In the genomic region with DNA sequence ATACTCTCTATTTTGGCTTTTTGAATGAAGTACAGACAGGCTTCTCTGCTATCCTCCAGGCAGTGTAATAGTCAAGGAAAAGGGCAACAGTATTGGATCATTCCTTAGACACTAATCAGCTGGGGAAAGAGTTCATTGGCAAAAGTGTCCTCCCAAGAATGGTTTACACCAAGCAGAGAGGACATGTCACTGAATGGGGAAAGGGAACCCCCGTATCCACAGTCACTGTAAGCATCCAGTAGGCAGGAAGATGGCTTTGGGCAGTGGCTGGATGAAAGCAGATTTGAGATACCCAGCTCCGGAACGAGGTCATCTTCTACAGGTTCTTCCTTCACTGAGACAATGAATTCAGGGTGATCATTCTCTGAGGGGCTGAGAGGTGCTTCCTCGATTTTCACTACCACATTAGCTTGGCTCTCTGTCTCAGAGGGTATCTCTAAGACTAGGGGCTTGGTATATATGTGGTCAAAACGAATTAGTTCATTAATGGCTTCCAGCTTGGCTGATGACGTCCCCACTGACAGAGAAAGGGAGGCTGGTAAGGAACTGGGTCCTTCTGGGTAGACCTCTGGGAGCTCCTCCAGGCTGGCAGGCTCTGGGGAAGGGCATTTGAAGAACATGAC, we compare ENCODE assay signal across 14 cellular contexts. TPM values are rescaled to one million over a fixed set of nuclear protein-coding genes. Genes with fewer than 3 reads are reported as not detected.
DNase-seq lines count a peak whose midpoint lies in the region; ATAC-seq and TF ChIP-seq lines count a peak whose summit lies in the region.
"Had no signal": no experiment of that assay in that cellular context is flagged by ENCODE, and none has a peak within 500 bp of the region (broad histone marks: within the 10 kb centered on the region; RNA-seq: fewer than 3 reads in every experiment).

No MANE protein-coding gene starts in this region.

- H3K36me3 ChIP-seq in BLaER1 treated with 17β-estradiol and CSF1 and Interleukin-3, amounts not matched to agents 10 nM and 100 nM = peaks cover 58 to 74% (median 63%) of the 10 kb centered on the region in 11 experiments

- no peak overlapping the region for H3K4me3 Mint-ChIP-seq in activated naive CD8-positive, alpha-beta T cell treated with anti-CD3 and anti-CD28 coated beads for 36 hours
- H3K4me3 Mint-ChIP-seq in naive thymus-derived CD8-positive, alpha-beta T cell = peak overlapping the region in 3 of 10 donors; percentile 26 to 45 (median 36)
- H3K4me3 Mint-ChIP-seq: mesothelial cell of epicardium had no signal

- ATAC-seq in naive thymus-derived CD8-positive, alpha-beta T cell = no peak
- no peak for ATAC-seq in HG03439 (IDR thresholded peaks at IDR 0.05; ENCODE audit: unreplicated experiment)
- ATAC-seq: Right ventricle myocardium inferior; stimulated activated naive CD8-positive, alpha-beta T cell treated with anti-CD3 and anti-CD28 coated beads, Interleukin-15, amount 100 ng/mL, for 72 hours had no signal

- H3K4me1 ChIP-seq in BLaER1 treated with 17β-estradiol and CSF1 and Interleukin-3, amounts not matched to agents 10 nM and 100 nM = peaks cover 67 to 81% (median 74%) of the 10 kb centered on the region in 10 experiments

- peak overlapping the region; percentile 29 for H3K27ac Mint-ChIP-seq in activated naive CD8-positive, alpha-beta T cell treated with anti-CD3 and anti-CD28 coated beads for 36 hours
- peak overlapping the region; percentile 28 to 87 (median 58) for H3K27ac Mint-ChIP-seq in naive thymus-derived CD8-positive, alpha-beta T cell
- H3K27ac Mint-ChIP-seq: mesothelial cell of epicardium had no signal

- H3K27me3 ChIP-seq in BLaER1 treated with 17β-estradiol and CSF1 and Interleukin-3, amounts not matched to agents 10 nM and 100 nM = no peaks in the 10 kb centered on the region; a peak in 1 of 22 replicates
- H3K27me3 ChIP-seq: right atrium auricular region had no signal

- peaks cover 67 to 94% (median 82%) of the 10 kb centered on the region in 11 experiments for H4K20me1 ChIP-seq in BLaER1 treated with 17β-estradiol and CSF1 and Interleukin-3, amounts not matched to agents 10 nM and 100 nM

- H3K27me3 Mint-ChIP-seq in activated naive CD8-positive, alpha-beta T cell treated with anti-CD3 and anti-CD28 coated beads for 36 hours = no peaks in the 10 kb centered on the region
- no peaks in the 10 kb centered on the region for H3K27me3 Mint-ChIP-seq in naive thymus-derived CD8-positive, alpha-beta T cell
- H3K27me3 Mint-ChIP-seq: stimulated activated naive CD8-positive, alpha-beta T cell treated with anti-CD3 and anti-CD28 coated beads, Interleukin-15, amount 100 ng/mL, for 72 hours had no signal

- peak overlapping the region; percentile 97 to 100 (median 99); a peak in 21 of 22 replicates for H3K9ac ChIP-seq in BLaER1 treated with 17β-estradiol and CSF1 and Interleukin-3, amounts not matched to agents 10 nM and 100 nM

- POLR2A ChIA-PET in naive thymus-derived CD8-positive, alpha-beta T cell (lab: Charles Lee) = interaction anchor here (1.0 to 1.2 kb wide), 2 partner anchors 16 to 19 kb away, joined by 3 to 6 read pairs; no protein-coding TSS in a partner anchor

- no peaks in the 10 kb centered on the region for H3K9me3 Mint-ChIP-seq in activated naive CD8-positive, alpha-beta T cell treated with anti-CD3 and anti-CD28 coated beads for 36 hours
- no peaks in the 10 kb centered on the region for H3K9me3 Mint-ChIP-seq in naive thymus-derived CD8-positive, alpha-beta T cell
- H3K9me3 Mint-ChIP-seq: mesothelial cell of epicardium; stimulated activated naive CD8-positive, alpha-beta T cell treated with anti-CD3 and anti-CD28 coated beads, Interleukin-15, amount 100 ng/mL, for 72 hours had no signal

- DNase-seq in activated naive CD8-positive, alpha-beta T cell treated with anti-CD3 and anti-CD28 coated beads for 36 hours = no peak
- no peak for DNase-seq in naive thymus-derived CD8-positive, alpha-beta T cell
- DNase-seq in AML-193 (lab: John Stamatoyannopoulos, UW) (no peak), NCI-H345 (lab: John Stamatoyannopoulos, UW) (no peak)
- DNase-seq: effector CD4-positive, alpha-beta T cell; NCI-H1694; NCI-H774; stimulated activated naive CD8-positive, alpha-beta T cell treated with anti-CD3 and anti-CD28 coated beads, Interleukin-15, amount 100 ng/mL, for 72 hours had no signal

- H3K9me3 ChIP-seq in BLaER1 treated with 17β-estradiol and CSF1 and Interleukin-3, amounts not matched to agents 10 nM and 100 nM (replicated peaks in 1 of 11) = peaks cover 0 to 5% (median 0%) of the 10 kb centered on the region in 11 experiments; a peak in 2 of 22 replicates
- H3K9me3 ChIP-seq: right atrium auricular region had no signal

- peak overlapping the region; percentile 76 to 97 (median 91) for H3K4me2 ChIP-seq in BLaER1 treated with 17β-estradiol and CSF1 and Interleukin-3, amounts not matched to agents 10 nM and 100 nM

- peak; percentile 36 for TF ChIP-seq POLR2A in GM19099 (IDR thresholded peaks at IDR 0.05; ENCODE audit: extremely low read depth, insufficient read length, low read depth)

- peak overlapping the region; percentile 89 to 99 (median 94); a peak in 19 of 20 replicates for H3K4me3 ChIP-seq in BLaER1 treated with 17β-estradiol and CSF1 and Interleukin-3, amounts not matched to agents 10 nM and 100 nM
- H3K4me3 ChIP-seq: right atrium auricular region had no signal

- H3K36me3 Mint-ChIP-seq in activated naive CD8-positive, alpha-beta T cell treated with anti-CD3 and anti-CD28 coated beads for 36 hours = peaks cover 58% of the 10 kb centered on the region
- H3K36me3 Mint-ChIP-seq in naive thymus-derived CD8-positive, alpha-beta T cell = peaks cover 0 to 71% (median 23%) of the 10 kb centered on the region in 3 donors

- H3K27ac ChIP-seq in BLaER1 treated with 17β-estradiol and CSF1 and Interleukin-3, amounts not matched to agents 10 nM and 100 nM = peak overlapping the region; percentile 7 to 100 (median 99); a peak in 18 of 22 replicates
- H3K27ac ChIP-seq: right atrium auricular region had no signal

- H3K4me1 Mint-ChIP-seq in activated naive CD8-positive, alpha-beta T cell treated with anti-CD3 and anti-CD28 coated beads for 36 hours = peaks cover 63% of the 10 kb centered on the region
- peaks cover 29 to 87% (median 77%) of the 10 kb centered on the region in 4 donors for H3K4me1 Mint-ChIP-seq in naive thymus-derived CD8-positive, alpha-beta T cell

RNA-seq across cellular contexts. Expression of a gene that starts 5.2 kb away (rescaled TPM):
- total RNA-seq in activated naive CD8-positive, alpha-beta T cell treated with anti-CD3 and anti-CD28 coated beads for 36 hours = 100 to 1,000 TPM; 111 TPM
- total RNA-seq in naive thymus-derived CD8-positive, alpha-beta T cell = 10 to 100 TPM; 55.1 to 56.0 TPM
- polyA plus RNA-seq in naive thymus-derived CD8-positive, alpha-beta T cell = 100 to 1,000 TPM; 150 to 238 (median 176) TPM

RNA-seq across cellular contexts. Expression of a gene that starts 22.7 kb away (rescaled TPM):
- 10 to 100 TPM; 27.6 to 29.2 TPM for total RNA-seq in activated naive CD8-positive, alpha-beta T cell treated with anti-CD3 and anti-CD28 coated beads for 36 hours
- total RNA-seq in naive thymus-derived CD8-positive, alpha-beta T cell = 10 to 100 TPM; 16.6 to 17.6 TPM
- 10 to 100 TPM in 1 of 3 donors, 1 to 10 TPM in 2; 7.2 to 11.1 (median 7.7) TPM for polyA plus RNA-seq in naive thymus-derived CD8-positive, alpha-beta T cell

RNA-seq across cellular contexts. Expression of a gene that starts 53.3 kb away (rescaled TPM):
- 10 to 100 TPM; 16.7 to 17.0 TPM for total RNA-seq in activated naive CD8-positive, alpha-beta T cell treated with anti-CD3 and anti-CD28 coated beads for 36 hours
- 10 to 100 TPM; 11.7 to 12.1 TPM for total RNA-seq in naive thymus-derived CD8-positive, alpha-beta T cell
- polyA plus RNA-seq in naive thymus-derived CD8-positive, alpha-beta T cell = 10 to 100 TPM in 2 of 3 donors, 1 to 10 TPM in 1; 9.1 to 11.5 (median 11.5) TPM

RNA-seq across cellular contexts. Expression of a gene that starts 53.6 kb away (rescaled TPM):
- 10 to 100 TPM; 11.2 to 11.8 TPM for total RNA-seq in activated naive CD8-positive, alpha-beta T cell treated with anti-CD3 and anti-CD28 coated beads for 36 hours
- 1 to 10 TPM; 6.9 to 7.7 TPM for total RNA-seq in naive thymus-derived CD8-positive, alpha-beta T cell
- polyA plus RNA-seq in naive thymus-derived CD8-positive, alpha-beta T cell = 10 to 100 TPM in 1 of 3 donors, 1 to 10 TPM in 2; 6.7 to 10.1 (median 7.9) TPM
